24 cellular contexts compared by ENCODE assay signal in the genomic region with DNA sequence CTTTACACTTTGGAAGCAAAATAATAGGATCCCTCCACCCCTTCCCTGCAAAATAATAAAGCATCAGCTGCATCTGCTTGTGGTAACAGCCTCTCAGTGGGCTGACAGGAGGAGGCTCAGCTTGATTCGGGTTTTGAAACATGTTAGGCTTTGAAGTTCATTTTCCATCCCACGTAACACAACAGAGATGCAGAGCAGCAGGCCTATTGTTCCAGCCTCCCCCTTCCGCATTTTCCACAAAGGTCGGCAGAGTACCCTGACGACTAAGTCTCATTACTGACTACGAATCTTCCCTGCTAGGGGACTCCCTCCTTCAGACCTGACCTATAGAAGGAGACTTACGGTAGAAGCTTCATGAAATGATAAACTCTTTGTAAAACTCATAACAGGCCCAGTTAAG.
DNase-seq lines count a peak whose midpoint lies in the region; ATAC-seq, FAIRE-seq and TF ChIP-seq lines count a peak whose summit lies in the region.
"Had no signal": no experiment of that assay in that cellular context is flagged by ENCODE, and none has a peak within 500 bp of the region (broad histone marks: within the 10 kb centered on the region; RNA-seq: fewer than 3 reads in every experiment).

No MANE protein-coding gene starts in this region.

- TF ChIP-seq CTCF in liver (IDR thresholded peaks at IDR 0.05; ENCODE audit: low read depth, low read length, missing input control) (no peak), HepG2 (CRISPR knock-in tag; IDR thresholded peaks at IDR 0.05) (no peak), brain microvascular endothelial cell (IDR thresholded peaks at IDR 0.05; ENCODE audit: low read depth, low read length, missing control alignments) (no peak)

- H3K4me3 ChIP-seq in liver (ENCODE audit: low read depth in 1 of 3, low read length in 3 of 3) = peak overlapping the region in 1 of 3 donors; percentile 47
- no peak overlapping the region for H3K4me3 ChIP-seq in HepG2 (replicated peaks in 1 of 3; ENCODE audit: insufficient read depth in 1 of 3, low read depth in 2 of 3, low read length in 3 of 3)
- H3K4me3 ChIP-seq in brain microvascular endothelial cell (ENCODE audit: low read depth, low read length) = no peak overlapping the region
- H3K4me3 ChIP-seq: BLaER1, PC-9, SJCRH30 had no signal

- H3K36me3 ChIP-seq in liver (ENCODE audit: control insufficient read depth in 4 of 4, insufficient read depth in 3 of 4, low read depth in 1 of 4, low read length in 3 of 4) (no peaks in the 10 kb centered on the region), HepG2 (replicated peaks in 1 of 2; ENCODE audit: control insufficient read depth in 1 of 2, insufficient read depth in 2 of 2, low read length in 2 of 2) (no peaks in the 10 kb centered on the region), brain microvascular endothelial cell (replicated peaks) (no peaks in the 10 kb centered on the region)
- H3K36me3 ChIP-seq: BLaER1, SJCRH30 had no signal

- peak overlapping the region; percentile 93 to 96 for H3K27ac ChIP-seq in liver (ENCODE audit: low read depth in 1 of 2, low read length in 2 of 2)
- no peak overlapping the region for H3K27ac ChIP-seq in HepG2 (ENCODE audit: extremely low read length, insufficient read depth, low read length)
- H3K27ac ChIP-seq in brain microvascular endothelial cell = peak overlapping the region; percentile 21
- H3K27ac ChIP-seq: BLaER1, HL-60, PC-9, SJCRH30, VCaP had no signal

- no TSS peak for BruUV-seq in HepG2 (replicated peaks; lab: Mats Ljungman, UMichigan)

- CTCF ChIA-PET in HepG2 (lab: Yijun Ruan, JAX; ENCODE audit: low intra/inter-chr PET ratio, low total read pairs) = no interaction called here

- H3K9me3 ChIP-seq in liver (ENCODE audit: control insufficient read depth in 4 of 4, low read length in 3 of 4) = no peaks in the 10 kb centered on the region
- H3K9me3 ChIP-seq in HepG2 (ENCODE audit: low read length) = no peaks in the 10 kb centered on the region
- H3K9me3 ChIP-seq: BLaER1, SJCRH30 had no signal

- ATAC-seq in HepG2 (no peak), GM19463 (IDR thresholded peaks at IDR 0.05; ENCODE audit: unreplicated experiment) (no peak)
- ATAC-seq: esophagus mucosa, left ventricle myocardium superior had no signal

- TF ChIP-seq EP300 in HepG2 (IDR thresholded peaks at IDR 0.05; ENCODE audit: low read depth in 2 of 2, low read length in 2 of 2) (no peak), HepG2 (CRISPR knock-in tag; IDR thresholded peaks at IDR 0.05; ENCODE audit: borderline replicate concordance) (no peak)

- H2AFZ ChIP-seq in HepG2 (ENCODE audit: low read length) = no peak overlapping the region
- H2AFZ ChIP-seq: PC-9 had no signal

- peaks cover 5 to 51% (median 16%) of the 10 kb centered on the region in 4 donors for H3K4me1 ChIP-seq in liver (ENCODE audit: control insufficient read depth in 4 of 4, insufficient read depth in 4 of 4, low read length in 3 of 4)
- H3K4me1 ChIP-seq in HepG2 (ENCODE audit: insufficient read depth, low read length) = peaks cover 20% of the 10 kb centered on the region
- H3K4me1 ChIP-seq: BLaER1, SJCRH30 had no signal

- no peaks in the 10 kb centered on the region for H4K20me1 ChIP-seq in HepG2 (ENCODE audit: insufficient read depth, low read length)
- H4K20me1 ChIP-seq: BLaER1 had no signal

- H3K27me3 ChIP-seq in liver (ENCODE audit: control insufficient read depth in 4 of 4, insufficient read depth in 4 of 4, low read length in 3 of 4) (no peaks in the 10 kb centered on the region), HepG2 (ENCODE audit: control insufficient read depth in 1 of 2, insufficient read depth in 2 of 2, low read length in 2 of 2) (no peaks in the 10 kb centered on the region), brain microvascular endothelial cell (replicated peaks) (no peaks in the 10 kb centered on the region)
- H3K27me3 ChIP-seq: BLaER1, SJCRH30 had no signal

- no peak for FAIRE-seq in HepG2 (lab: Jason Lieb, UNC)
- FAIRE-seq: D721Med had no signal

- DNase-seq in HepG2 (ENCODE audit: low spot score) = no peak
- DNase-seq in brain microvascular endothelial cell = peak; percentile 55
- peak; percentile 35 for DNase-seq in iPS-NIHi11 (ENCODE audit: low spot score)
- DNase-seq in NK-92 treated with Interleukin-12 subunit alpha and Interleukin-12 subunit beta, amount 100 ng/mL, for 24 hours (lab: John Stamatoyannopoulos, UW) = no peak
- DNase-seq in NCI-H774 (lab: John Stamatoyannopoulos, UW) = no peak
- no peak for DNase-seq in posterior cingulate gyrus
- DNase-seq: activated CD4-positive, alpha-beta memory T cell treated with anti-CD3 and anti-CD28 coated beads for 36 hours; activated effector memory CD4-positive, alpha-beta T cell treated with anti-CD3 and anti-CD28 coated beads, Interleukin-2, amount 50 U/mL, for 16 hours; effector CD8-positive, alpha-beta T cell; immature natural killer cell; left ventricle myocardium superior; MV-4-11; NCI-H1694; NCI-H2227 treated with DMSO at 0.1 percent for 48 hours; occipital lobe; PC-9; SJCRH30 had no signal

- intact Hi-C loops in HepG2 (cut with micrococcal nuclease; ENCODE audit: unreplicated experiment) (no loop called here), posterior cingulate gyrus (cut with DNase I) (no loop called here)

- no peak overlapping the region for H3K4me2 ChIP-seq in HepG2 (ENCODE audit: low read depth, low read length)
- H3K4me2 ChIP-seq: BLaER1, PC-9 had no signal

- 45% methylated on average over 7 of the region's 7 CpGs for WGBS in liver
- 58% methylated on average over 7 of the region's 7 CpGs for WGBS in HepG2 (ENCODE audit: low lambda C conversion rate)

- POLR2A ChIA-PET in HepG2 (lab: Yijun Ruan, JAX) = no interaction called here

- no peak for TF ChIP-seq POLR2A in HepG2 (IDR thresholded peaks at IDR 0.05; ENCODE audit: insufficient read depth in 1 of 2, low read depth in 2 of 2, low read length in 2 of 2)

- H3K9ac ChIP-seq in liver (ENCODE audit: low read depth in 1 of 2, low read length in 2 of 2) (no peak overlapping the region), HepG2 (ENCODE audit: insufficient read depth, low read depth, low read length) (no peak overlapping the region)
- H3K9ac ChIP-seq: BLaER1 had no signal

- TF ChIP-seq RAD21 in liver (IDR thresholded peaks at IDR 0.05) = no peak
- no peak for TF ChIP-seq RAD21 in HepG2 (CRISPR knock-in tag; IDR thresholded peaks at IDR 0.05)

- no peaks in the 10 kb centered on the region for H3K79me2 ChIP-seq in HepG2 (ENCODE audit: insufficient read depth, low read length)

- in situ Hi-C loops in HepG2 (cut with HindIII; ENCODE audit: extremely low pct_ligation_motif_present, low pct_unique_long_range_greater_than_20kb) = no loop called here
- in situ Hi-C loops in brain microvascular endothelial cell (cut with HindIII; ENCODE audit: low pct_ligation_motif_present, low sequenced_read_pairs) = no loop called here

TF ChIP-seq in liver, 16 proteins besides CTCF, POLR2A, EP300 and RAD21:
- TF ChIP-seq, protein P1, sequence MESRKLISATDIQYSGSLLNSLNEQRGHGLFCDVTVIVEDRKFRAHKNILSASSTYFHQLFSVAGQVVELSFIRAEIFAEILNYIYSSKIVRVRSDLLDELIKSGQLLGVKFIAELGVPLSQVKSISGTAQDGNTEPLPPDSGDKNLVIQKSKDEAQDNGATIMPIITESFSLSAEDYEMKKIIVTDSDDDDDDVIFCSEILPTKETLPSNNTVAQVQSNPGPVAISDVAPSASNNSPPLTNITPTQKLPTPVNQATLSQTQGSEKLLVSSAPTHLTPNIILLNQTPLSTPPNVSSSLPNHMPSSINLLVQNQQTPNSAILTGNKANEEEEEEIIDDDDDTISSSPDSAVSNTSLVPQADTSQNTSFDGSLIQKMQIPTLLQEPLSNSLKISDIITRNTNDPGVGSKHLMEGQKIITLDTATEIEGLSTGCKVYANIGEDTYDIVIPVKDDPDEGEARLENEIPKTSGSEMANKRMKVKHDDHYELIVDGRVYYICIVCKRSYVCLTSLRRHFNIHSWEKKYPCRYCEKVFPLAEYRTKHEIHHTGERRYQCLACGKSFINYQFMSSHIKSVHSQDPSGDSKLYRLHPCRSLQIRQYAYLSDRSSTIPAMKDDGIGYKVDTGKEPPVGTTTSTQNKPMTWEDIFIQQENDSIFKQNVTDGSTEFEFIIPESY (IDR thresholded peaks at IDR 0.05) = no peak

TF ChIP-seq in HepG2, 621 proteins besides CTCF, POLR2A, EP300 and RAD21:
- TF ChIP-seq NKX3-1 (CRISPR knock-in tag; IDR thresholded peaks at IDR 0.05) (no peak), ZNF501 (CRISPR knock-in tag; IDR thresholded peaks at IDR 0.05) (no peak), ZNF496 (CRISPR knock-in tag; IDR thresholded peaks at IDR 0.05; ENCODE audit: insufficient replicate concordance) (no peak)
- TF ChIP-seq, protein P2, sequence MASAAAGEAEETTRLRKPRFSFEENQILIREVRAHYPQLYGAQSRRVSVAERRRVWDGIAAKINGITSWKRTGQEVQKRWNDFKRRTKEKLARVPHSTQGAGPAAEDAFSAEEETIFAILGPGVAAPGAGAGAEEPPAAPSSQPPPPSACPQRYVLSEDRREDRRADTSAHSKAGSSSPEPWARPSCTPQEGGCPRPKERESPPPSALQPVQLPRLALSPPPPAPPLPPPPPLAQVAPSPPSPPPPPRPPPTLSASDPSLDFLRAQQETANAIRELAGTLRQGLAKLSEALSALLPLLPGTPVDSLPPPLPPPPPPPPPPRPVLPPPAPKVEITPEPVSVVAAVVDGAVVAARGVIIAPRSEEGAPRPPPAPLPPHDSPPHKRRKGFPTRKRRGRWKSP (CRISPR knock-in tag; IDR thresholded peaks at IDR 0.05) = no peak

Comparison
In these comparisons a context has a peak if more than half of its experiments do, and no peak if none do; other contexts are left out.
1. DNase-seq: peak in brain microvascular endothelial cell (single experiment) and iPS-NIHi11 (single experiment); none in HepG2 (single experiment), NK-92 treated with Interleukin-12 subunit alpha and Interleukin-12 subunit beta, amount 100 ng/mL, for 24 hours (single experiment), NCI-H774 (single experiment) and posterior cingulate gyrus (0 of 10).